Comparison of ENCODE assay signal across 20 cellular contexts in the genomic region with DNA sequence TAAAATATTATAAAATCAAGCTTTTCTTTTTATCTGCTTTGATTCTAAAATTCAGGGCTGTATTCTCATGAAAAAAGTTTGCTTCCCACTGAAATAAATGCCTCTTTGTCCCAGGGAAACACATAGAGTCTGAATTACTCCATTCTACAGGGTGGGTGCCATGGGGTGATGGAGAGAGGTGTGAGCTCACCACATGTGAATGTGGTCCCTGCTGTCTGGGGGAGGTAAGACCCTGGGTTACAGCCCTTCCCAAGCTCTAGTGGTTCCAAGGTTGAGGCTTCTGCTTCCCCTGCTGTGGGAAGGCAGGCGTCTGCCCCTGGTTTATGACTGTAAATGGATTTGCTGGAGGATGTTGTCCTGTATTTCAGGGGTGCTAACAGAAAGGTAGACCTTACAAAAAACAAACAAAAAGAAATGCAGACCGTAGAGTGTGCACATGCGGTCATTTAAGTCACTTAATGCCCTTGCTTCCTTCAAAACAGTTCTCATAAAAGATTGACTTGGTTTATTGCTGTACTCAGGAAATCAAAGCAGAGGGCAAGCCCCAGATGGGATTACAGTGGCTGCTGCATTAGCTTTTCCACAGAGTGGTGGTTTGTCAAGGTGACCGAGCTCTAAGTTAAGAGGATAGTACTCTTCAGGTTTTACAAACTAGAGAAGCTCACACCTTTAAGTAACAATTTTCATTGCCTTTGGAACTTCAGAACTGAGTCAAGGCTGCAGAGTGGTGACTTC. TPM values are rescaled to one million over a fixed set of nuclear protein-coding genes. Genes with fewer than 3 reads are reported as not detected.
DNase-seq lines count a peak whose midpoint lies in the region; ATAC-seq, FAIRE-seq and TF ChIP-seq lines count a peak whose summit lies in the region.
"Had no signal": no experiment of that assay in that cellular context is flagged by ENCODE, and none has a peak within 500 bp of the region (broad histone marks: within the 10 kb centered on the region; RNA-seq: fewer than 3 reads in every experiment).

No MANE protein-coding gene starts in this region.

- peaks cover 19% of the 10 kb centered on the region for H4K20me1 ChIP-seq in smooth muscle cell (ENCODE audit: low read depth)

- no peaks in the 10 kb centered on the region for H3K27me3 ChIP-seq in smooth muscle cell (ENCODE audit: low read depth)
- H3K27me3 ChIP-seq: breast epithelium, esophagus muscularis mucosa, ovary had no signal

- no peak overlapping the region for H3K4me2 ChIP-seq in smooth muscle cell

- H3K4me3 ChIP-seq in mucosa of descending colon: no peak overlapping the region
- no peak overlapping the region for H3K4me3 ChIP-seq in smooth muscle cell
- H3K4me3 ChIP-seq: breast epithelium, esophagus muscularis mucosa, ovary had no signal

- no peak for TF ChIP-seq CTCF in mucosa of descending colon (IDR thresholded peaks at IDR 0.05)
- no peak for TF ChIP-seq CTCF in smooth muscle cell (IDR thresholded peaks at IDR 0.05; ENCODE audit: borderline replicate concordance, insufficient read depth, poor library complexity, severe bottlenecking)

- peak; percentile 21 for DNase-seq in RPMI7951 (ENCODE audit: low read depth)
- peak in 1 of 3 donors; percentile 52 for DNase-seq in mucosa of descending colon
- no peak for DNase-seq in smooth muscle cell (lab: John Stamatoyannopoulos, UW; ENCODE audit: unreplicated experiment)
- no peak for DNase-seq in activated CD4-positive, alpha-beta T cell treated with anti-CD3 and anti-CD28 coated beads for 4 hours
- DNase-seq in activated CD4-positive, CD25-positive, alpha-beta regulatory T cell (lab: John Stamatoyannopoulos, UW): no peak
- DNase-seq: activated CD4-positive, alpha-beta T cell treated with anti-CD3 and anti-CD28 coated beads, Interleukin-2, amount 50 U/mL, for 48 hours; activated T-cell treated with anti-CD3 and anti-CD28 coated beads, Interleukin-2, amount 50 U/mL, for 4 hours; KG1; NCI-H1092; NCI-H2107; ovary; stimulated activated CD4-positive, alpha-beta T cell treated with anti-CD3 and anti-CD28 coated beads, Interleukin-12 subunit alpha, Interleukin-12 subunit beta, amount 100 ng/mL, for 4 hours had no signal

- H3K36me3 ChIP-seq in mucosa of descending colon (ENCODE audit: low read depth) (no peaks in the 10 kb centered on the region), smooth muscle cell (ENCODE audit: low read depth) (no peaks in the 10 kb centered on the region)
- H3K36me3 ChIP-seq: breast epithelium, esophagus muscularis mucosa, ovary had no signal

- peak; percentile 53 for FAIRE-seq in endometrium (lab: Jason Lieb, UNC)
- FAIRE-seq: H54 had no signal

- H2AFZ ChIP-seq in smooth muscle cell (ENCODE audit: low read depth): no peak overlapping the region

- peaks cover 34% of the 10 kb centered on the region for H3K4me1 ChIP-seq in mucosa of descending colon (ENCODE audit: low read depth)
- H3K4me1 ChIP-seq in smooth muscle cell (ENCODE audit: low read depth): peaks cover 20% of the 10 kb centered on the region

- ATAC-seq in mucosa of descending colon: peak; percentile 84
- ATAC-seq: activated T-cell treated with anti-CD3 and anti-CD28 coated beads, Interleukin-2, amount 50 U/mL, for 4 hours; Panc1; stimulated activated memory B cell treated with anti-CD40 and anti-IgM and Interleukin-4, amounts not matched to agents 10 μg/mL and 1 μg/mL and 100 μg/mL, for 72 hours had no signal

- no peak overlapping the region for H3K9ac ChIP-seq in smooth muscle cell (ENCODE audit: low read depth)

- peaks cover 4% of the 10 kb centered on the region for H3F3A ChIP-seq in smooth muscle cell (ENCODE audit: low read depth)

- H3K9me3 ChIP-seq in mucosa of descending colon (no peaks in the 10 kb centered on the region), smooth muscle cell (replicated peaks; ENCODE audit: low read depth) (no peaks in the 10 kb centered on the region)
- H3K9me3 ChIP-seq: breast epithelium, esophagus muscularis mucosa, ovary had no signal

- H3K27ac ChIP-seq in temporal lobe (ENCODE audit: low read depth, low read length) (peak overlapping the region; percentile 7), smooth muscle cell (ENCODE audit: low read depth) (no peak overlapping the region)
- H3K27ac ChIP-seq: breast epithelium, C4-2B had no signal

- intact Hi-C loops in mucosa of descending colon (cut with DNase I, micrococcal nuclease): no loop called here

- peaks cover 52% of the 10 kb centered on the region for H3K79me2 ChIP-seq in smooth muscle cell (ENCODE audit: low read depth)

- 24% methylated on average over 4 of the region's 4 CpGs for WGBS in smooth muscle cell (ENCODE audit: low lambda C conversion rate)

RNA-seq across cellular contexts. Expression of a gene that starts 49.2 kb away (rescaled TPM):
- 17.3 and 26.3 TPM in 2 replicates for total RNA-seq in RPMI7951 (2014; rRNA removed; shearing (Covaris generic))
- 10 to 100 TPM; 59.1 to 89.7 (median 88.1) TPM for total RNA-seq in mucosa of descending colon
- total RNA-seq in temporal lobe: 11.8 TPM
- total RNA-seq in smooth muscle cell: 26.8 and 34.3 TPM in 2 replicates
- polyA plus RNA-seq in smooth muscle cell: 31.3 and 35.7 TPM in 2 replicates
